8 cellular contexts compared by ENCODE assay signal in the genomic region with DNA sequence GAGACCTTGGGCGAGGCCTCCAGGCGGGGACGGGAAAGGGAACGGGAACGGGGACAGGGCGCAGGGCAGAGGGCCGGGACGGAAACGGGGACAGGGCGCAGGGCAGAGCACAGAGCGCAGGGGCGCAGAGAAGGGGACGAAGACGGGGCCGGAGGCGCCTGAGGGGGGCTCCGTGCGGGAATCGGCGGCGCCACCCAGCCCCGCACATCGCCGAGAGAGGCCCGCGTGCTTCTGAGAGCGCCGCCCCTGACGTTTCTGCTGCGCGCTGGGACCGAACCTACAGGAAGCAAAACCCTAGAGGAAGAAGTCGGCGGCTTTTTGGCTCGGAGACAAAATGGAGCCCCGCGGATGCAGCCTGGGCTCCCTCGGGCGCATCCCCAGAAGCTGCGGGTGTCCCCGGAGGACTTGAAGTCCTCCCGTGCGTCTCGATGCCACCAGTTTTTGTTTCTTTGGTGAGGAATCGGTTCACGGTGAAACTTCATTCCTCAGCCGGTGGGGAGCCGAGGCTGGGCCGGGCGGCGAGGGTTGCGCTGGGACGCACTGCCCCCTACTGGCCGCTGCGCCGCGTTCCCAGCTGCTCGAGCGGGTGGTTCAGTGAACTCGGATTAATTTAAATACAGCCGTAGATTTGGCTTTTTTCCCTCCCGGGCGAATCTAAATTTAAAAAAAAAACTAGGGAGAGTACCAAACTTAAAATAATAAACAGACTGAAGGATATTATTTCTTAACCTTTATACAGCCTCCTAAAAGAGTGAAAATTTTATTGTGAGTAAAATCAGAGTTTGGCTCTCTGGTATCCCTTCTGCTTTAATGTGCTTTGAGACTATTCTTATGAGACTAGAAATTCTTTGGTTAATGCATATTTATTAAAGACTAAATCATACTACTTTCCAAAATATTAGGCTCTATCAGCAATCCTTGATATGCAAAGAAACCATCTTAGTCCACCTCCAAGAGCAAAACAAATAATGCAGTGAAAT.
DNase-seq lines count a peak whose midpoint lies in the region; ATAC-seq and TF ChIP-seq lines count a peak whose summit lies in the region.

No MANE protein-coding gene starts in this region.

- peak overlapping the region; percentile 87 to 97 (median 94) for H3K27ac ChIP-seq in upper lobe of left lung

- no peaks in the 10 kb centered on the region for H3K9me3 ChIP-seq in upper lobe of left lung

- no peaks in the 10 kb centered on the region for H3K36me3 ChIP-seq in upper lobe of left lung

- no peaks in the 10 kb centered on the region for H3K27me3 ChIP-seq in upper lobe of left lung

- peaks cover 10 to 20% (median 13%) of the 10 kb centered on the region in 4 donors for H3K4me1 ChIP-seq in upper lobe of left lung

- 1 to 2% methylated on average over 25 to 60 of the region's 63 CpGs for WGBS in upper lobe of left lung, 2 donors

- H3K27ac Mint-ChIP-seq in progenitor cell of endocrine pancreas = peak overlapping the region; percentile 89

- peak; percentile 98 for ATAC-seq in GM21528 (IDR thresholded peaks at IDR 0.05; ENCODE audit: low FRiP score, unreplicated experiment)
- ATAC-seq in left ventricle myocardium superior = peak; percentile 94
- peak; percentile 93 to 98 for ATAC-seq in upper lobe of left lung (ENCODE audit: low FRiP score in 2 of 2)

- no peaks in the 10 kb centered on the region for H3K36me3 Mint-ChIP-seq in progenitor cell of endocrine pancreas (ENCODE audit: insufficient read depth)

- no peak for TF ChIP-seq EP300 in upper lobe of left lung (IDR thresholded peaks at IDR 0.05)

- H3K27me3 Mint-ChIP-seq in progenitor cell of endocrine pancreas = no peaks in the 10 kb centered on the region

- H3K4me3 Mint-ChIP-seq in progenitor cell of endocrine pancreas (ENCODE audit: low read depth) = peak overlapping the region; percentile 81

- peaks cover 17% of the 10 kb centered on the region for H3K4me1 Mint-ChIP-seq in progenitor cell of endocrine pancreas (ENCODE audit: low read depth)

- H3K9me3 Mint-ChIP-seq in progenitor cell of endocrine pancreas (ENCODE audit: low read depth) = no peaks in the 10 kb centered on the region

- DNase-seq in EH (ENCODE audit: low read depth) (peak; percentile 67), HuH-7.5 (ENCODE audit: low spot score) (peak; percentile 74), T follicular helper cell (ENCODE audit: low read depth) (peak; percentile 46), amygdala (lab: John Stamatoyannopoulos, UW) (peak; percentile 3 to 91 (median 71)), left ventricle myocardium superior (peak; percentile 85), progenitor cell of endocrine pancreas (ENCODE audit: low spot score, unreplicated experiment) (peak; percentile 78), upper lobe of left lung (peak; percentile 64 to 97)

- intact Hi-C loops in left ventricle myocardium superior (cut with micrococcal nuclease) = loop anchor here (2.0 to 10.0 kb wide), 3 partner anchors 207 to 373 kb away; no protein-coding TSS in a partner anchor

- TF ChIP-seq CTCF in progenitor cell of endocrine pancreas (IDR thresholded peaks at IDR 0.05; ENCODE audit: unreplicated experiment) = peak; percentile 99
- TF ChIP-seq CTCF in upper lobe of left lung (IDR thresholded peaks at IDR 0.05) = peak; percentile 84 to 96 (median 88)

- peak in 1 of 4 donors; percentile 37 for TF ChIP-seq POLR2A in upper lobe of left lung (IDR thresholded peaks at IDR 0.05)

- peak overlapping the region; percentile 47 to 65 (median 59) for H3K4me3 ChIP-seq in upper lobe of left lung

Comparison
In these comparisons a context has a peak if more than half of its experiments do, and no peak if none do; other contexts are left out.
1. Peak in every context shown above with its lines: DNase-seq, ATAC-seq, H3K4me3 ChIP-seq and H3K27ac ChIP-seq.